ENCODE assay signal across 8 cellular contexts in genomic region chr20:63968928-63969760, GRCh38. TPM values are rescaled to one million over a fixed set of nuclear protein-coding genes. Genes with fewer than 3 reads are reported as not detected.
DNase-seq lines count a peak whose midpoint lies in the region; ATAC-seq and TF ChIP-seq lines count a peak whose summit lies in the region.

No MANE protein-coding gene starts in this region.

- ATAC-seq in lower lobe of right lung: peak in 1 of 2 donors; percentile 4
- no peak for ATAC-seq in GM18873 (IDR thresholded peaks at IDR 0.05; ENCODE audit: low FRiP score, unreplicated experiment)

- POLR2A ChIA-PET in OCI-LY7 (lab: Charles Lee): no interaction called here

- TF ChIP-seq CTCF in GM12865 (IDR thresholded peaks at IDR 0.05; ENCODE audit: insufficient read depth, low read depth, low read length, missing control alignments) (no peak), OCI-LY7 (conservative IDR thresholded peaks at IDR 0.05; ENCODE audit: low read length) (no peak), lower lobe of right lung (IDR thresholded peaks at IDR 0.05) (no peak), suprapubic skin (IDR thresholded peaks at IDR 0.05) (no peak)

- H3K36me3 ChIP-seq in OCI-LY7 (ENCODE audit: insufficient read depth, low read length) (no peaks in the 10 kb centered on the region), lower lobe of right lung (peaks cover 30% of the 10 kb centered on the region), suprapubic skin (peaks cover 25% of the 10 kb centered on the region)

- no peaks in the 10 kb centered on the region for H4K20me1 ChIP-seq in OCI-LY7 (ENCODE audit: insufficient read depth, low read length)

- no peaks in the 10 kb centered on the region for H3K9me2 ChIP-seq in OCI-LY7 (ENCODE audit: insufficient read depth, low read length)

- H3K27me3 ChIP-seq in lower lobe of right lung (ENCODE audit: low read depth) (no peaks in the 10 kb centered on the region), suprapubic skin (no peaks in the 10 kb centered on the region)

- CTCF ChIA-PET in OCI-LY7 (lab: Charles Lee; ENCODE audit: unreplicated experiment): no interaction called here

- H3K27ac ChIP-seq in OCI-LY7 (ENCODE audit: low read depth, low read length, poor library complexity, severe bottlenecking) (peak overlapping the region; percentile 1), caudate nucleus (ENCODE audit: low read depth, low read length) (peak overlapping the region; percentile 40), lower lobe of right lung (peak overlapping the region; percentile 71), suprapubic skin (peak overlapping the region; percentile 69)

- no TSS peak for BruUV-seq in OCI-LY7 (replicated peaks; lab: Mats Ljungman, UMichigan)

- no peaks in the 10 kb centered on the region for H3K79me2 ChIP-seq in OCI-LY7 (ENCODE audit: insufficient read depth, low read depth, low read length)

- H3K4me1 ChIP-seq in OCI-LY7 (ENCODE audit: insufficient read depth, low read length, poor library complexity, severe bottlenecking) (peaks cover 22% of the 10 kb centered on the region), lower lobe of right lung (peaks cover 31% of the 10 kb centered on the region), suprapubic skin (peaks cover 28% of the 10 kb centered on the region)

- no peak overlapping the region for H2AFZ ChIP-seq in OCI-LY7 (ENCODE audit: low read length)

- no peak for DNase-seq in GM12865 (ENCODE audit: low read depth)
- no peak for DNase-seq in OCI-LY7 (ENCODE audit: low spot score)
- peak in 1 of 61 donors; percentile 51 for DNase-seq in caudate nucleus (lab: John Stamatoyannopoulos, UW)
- no peak for DNase-seq in lower lobe of right lung
- peak in 1 of 2 donors; percentile 67 for DNase-seq in suprapubic skin (ENCODE audit: low spot score in 2 of 2)
- no peak for DNase-seq in NCI-H2107 treated with DMSO at 0.1 percent for 48 hours (lab: John Stamatoyannopoulos, UW; ENCODE audit: unreplicated experiment)
- DNase-seq in dedifferentiated amniotic fluid mesenchymal stem cell (ENCODE audit: extremely low spot score): no peak

- H3K9me3 ChIP-seq in OCI-LY7 (ENCODE audit: low read length) (no peaks in the 10 kb centered on the region), lower lobe of right lung (no peaks in the 10 kb centered on the region), suprapubic skin (no peaks in the 10 kb centered on the region)

- H3K4me3 ChIP-seq in GM12865 (ENCODE audit: low read depth, low read length) (peak overlapping the region; percentile 83), OCI-LY7 (ENCODE audit: low read depth, low read length, poor library complexity, severe bottlenecking) (peak overlapping the region; percentile 72), lower lobe of right lung (peak overlapping the region; percentile 65), suprapubic skin (peak overlapping the region; percentile 76)

- intact Hi-C loops in OCI-LY7 (cut with micrococcal nuclease; ENCODE audit: unreplicated experiment) (no loop called here), lower lobe of right lung (cut with DNase I) (no loop called here)

- no peak for TF ChIP-seq EP300 in suprapubic skin (IDR thresholded peaks at IDR 0.05)

- no peak for TF ChIP-seq POLR2A in suprapubic skin (IDR thresholded peaks at IDR 0.05)

- peak overlapping the region; percentile 79 for H3K4me2 ChIP-seq in OCI-LY7 (ENCODE audit: low read length)

- 7% methylated on average over 11 of the region's 70 CpGs for WGBS in suprapubic skin

RNA-seq across cellular contexts. Expression of gene ZNF512B, which starts 0.6 kb away (rescaled TPM):
- 5.6 and 7.2 TPM in 2 replicates for total RNA-seq in OCI-LY7 (2014; rRNA removed; shearing (Covaris generic))
- total RNA-seq in OCI-LY7 (2022) (13.6 and 14.3 TPM in 2 replicates), lower lobe of right lung (13.7 TPM), suprapubic skin (10 to 100 TPM; 17.7 to 32.4 (median 24.3) TPM)

RNA-seq across cellular contexts. Expression of gene SAMD10, which starts 10.3 kb away (rescaled TPM):
- total RNA-seq in OCI-LY7 (2014; rRNA removed; shearing (Covaris generic)): 3.1 and 12.0 TPM in 2 replicates
- total RNA-seq in OCI-LY7 (2022): 11.9 and 13.3 TPM in 2 replicates
- total RNA-seq in lower lobe of right lung: 3.6 TPM
- total RNA-seq in suprapubic skin: 10 to 100 TPM in 2 of 4 donors, 1 to 10 TPM in 2; 7.2 to 15.8 (median 9.6) TPM

RNA-seq across cellular contexts. Expression of gene PRPF6, which starts 11.8 kb away (rescaled TPM):
- total RNA-seq in OCI-LY7 (2014; rRNA removed; shearing (Covaris generic)): 45.1 and 61.5 TPM in 2 replicates
- total RNA-seq in OCI-LY7 (2022): 70.4 and 73.7 TPM in 2 replicates
- 57.2 TPM for total RNA-seq in lower lobe of right lung
- total RNA-seq in suprapubic skin: 10 to 100 TPM; 70.7 to 93.0 (median 83.9) TPM

RNA-seq across cellular contexts. Expression of gene UCKL1, which starts 12.9 kb away (rescaled TPM):
- 19.8 and 25.6 TPM in 2 replicates for total RNA-seq in OCI-LY7 (2014; rRNA removed; shearing (Covaris generic))
- 42.6 and 43.0 TPM in 2 replicates for total RNA-seq in OCI-LY7 (2022)
- 31.5 TPM for total RNA-seq in lower lobe of right lung
- 10 to 100 TPM; 32.3 to 80.1 (median 52.5) TPM for total RNA-seq in suprapubic skin

Comparison
In these comparisons a context has a peak if more than half of its experiments do, and no peak if none do; other contexts are left out.
1. H3K27ac ChIP-seq: peak in every context shown above with its lines; median percentile 71 in lower lobe of right lung; 69 in suprapubic skin; 40 in caudate nucleus; 1 in OCI-LY7.